27 cellular contexts compared by ENCODE assay signal in the genomic region with DNA sequence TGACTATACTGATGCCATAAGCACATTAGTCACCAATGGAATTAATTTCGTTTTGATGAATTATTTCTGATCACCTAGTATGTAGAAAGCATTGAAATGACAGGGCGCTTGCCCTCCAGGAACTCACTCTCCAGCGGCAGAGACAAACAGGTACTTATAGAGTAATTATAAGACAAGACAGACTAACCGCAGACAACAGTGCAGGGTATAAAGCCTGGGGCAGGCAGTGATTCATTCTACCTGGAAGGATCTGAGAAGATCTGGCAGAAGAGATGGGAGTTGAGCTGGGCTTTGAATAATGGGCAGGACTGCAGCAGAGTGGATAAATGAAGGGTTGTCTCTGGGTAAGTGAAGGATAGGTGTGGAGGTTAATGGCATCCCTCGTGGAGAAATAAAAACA.
"Had no signal": no experiment of that assay in that cellular context is flagged by ENCODE, and none has a peak within 500 bp of the region (broad histone marks: within the 10 kb centered on the region; RNA-seq: fewer than 3 reads in every experiment).

No MANE protein-coding gene starts in this region.

- H3K27ac ChIP-seq: left lung, lower lobe of right lung, pancreas, prostate gland, skin epidermis, stomach, testis, thyroid gland, uterus had no signal

- H3K27me3 Mint-ChIP-seq: stimulated activated naive B cell treated with anti-CD40 and anti-IgM and Interleukin-4, amounts not matched to agents 10 μg/mL and 1 μg/mL and 100 μg/mL, for 72 hours had no signal

- H3K4me3 Mint-ChIP-seq: naive thymus-derived CD8-positive, alpha-beta T cell; nephron; neural crest cell; stimulated activated naive B cell treated with anti-CD40 and anti-IgM and Interleukin-4, amounts not matched to agents 10 μg/mL and 1 μg/mL and 100 μg/mL, for 72 hours had no signal

- ATAC-seq: left colon; left lung; lower lobe of right lung; naive thymus-derived CD8-positive, alpha-beta T cell; pancreas; right cardiac atrium; sciatic nerve; stimulated activated naive B cell treated with anti-CD40 and anti-IgM and Interleukin-4, amounts not matched to agents 10 μg/mL and 1 μg/mL and 100 μg/mL, for 72 hours; stimulated activated naive CD8-positive, alpha-beta T cell treated with anti-CD3 and anti-CD28 coated beads, Interleukin-15, Interleukin-2, amounts not matched to agents 100 U/mL and 50 U/mL, for 24 hours had no signal

- H3K9me3 ChIP-seq: left lung, lower lobe of right lung, pancreas, prostate gland, stomach, testis, thyroid gland, uterus had no signal

- DNase-seq: kidney; left colon; left lung; lower lobe of right lung; mammary epithelial cell; mesenchymal stem cell; naive thymus-derived CD8-positive, alpha-beta T cell; nucleus accumbens; pancreas; posterior cingulate gyrus; retina; right cardiac atrium; stimulated activated CD4-positive, alpha-beta T cell treated with anti-CD3 and anti-CD28 coated beads, Interleukin-12 subunit alpha, Interleukin-12 subunit beta, amount 100 ng/mL, for 4 hours; stimulated activated CD4-positive, alpha-beta T cell treated with anti-CD3 and anti-CD28 coated beads, Interleukin-15, amount 100 ng/mL, for 24 hours; stimulated activated CD4-positive, alpha-beta T cell treated with anti-CD3 and anti-CD28 coated beads, Interleukin-2, amount 100 ng/mL, for 24 hours; stimulated activated CD4-positive, alpha-beta T cell treated with anti-CD3 and anti-CD28 coated beads, Interleukin-4, amount 100 ng/mL, for 1 hour; stimulated activated naive B cell treated with anti-CD40 and anti-IgM and Interleukin-4, amounts not matched to agents 10 μg/mL and 1 μg/mL and 100 μg/mL, for 72 hours; stimulated activated naive CD8-positive, alpha-beta T cell treated with anti-CD3 and anti-CD28 coated beads, Interleukin-15, Interleukin-2, amounts not matched to agents 100 U/mL and 50 U/mL, for 24 hours; stomach; testis; thyroid gland; uterus had no signal

- H3K36me3 Mint-ChIP-seq: naive thymus-derived CD8-positive, alpha-beta T cell; stimulated activated naive B cell treated with anti-CD40 and anti-IgM and Interleukin-4, amounts not matched to agents 10 μg/mL and 1 μg/mL and 100 μg/mL, for 72 hours had no signal

- H3K9me3 Mint-ChIP-seq: nephron; neural crest cell; stimulated activated naive B cell treated with anti-CD40 and anti-IgM and Interleukin-4, amounts not matched to agents 10 μg/mL and 1 μg/mL and 100 μg/mL, for 72 hours had no signal

- H3K4me1 Mint-ChIP-seq: naive thymus-derived CD8-positive, alpha-beta T cell; nephron; neural crest cell; stimulated activated naive B cell treated with anti-CD40 and anti-IgM and Interleukin-4, amounts not matched to agents 10 μg/mL and 1 μg/mL and 100 μg/mL, for 72 hours had no signal

- H3K4me3 ChIP-seq: left lung, lower lobe of right lung, pancreas, prostate gland, skin epidermis, stomach, testis, thyroid gland, uterus had no signal

- H3K27ac Mint-ChIP-seq: naive thymus-derived CD8-positive, alpha-beta T cell; nephron; stimulated activated naive B cell treated with anti-CD40 and anti-IgM and Interleukin-4, amounts not matched to agents 10 μg/mL and 1 μg/mL and 100 μg/mL, for 72 hours had no signal

- H3K27me3 ChIP-seq: left lung, pancreas, stomach, testis, thyroid gland, uterus had no signal

- H3K4me1 ChIP-seq: left lung, lower lobe of right lung, pancreas, prostate gland, stomach, testis, thyroid gland, uterus had no signal

- H3K36me3 ChIP-seq: left lung, lower lobe of right lung, pancreas, prostate gland, stomach, thyroid gland, uterus had no signal
